In genomic region chr5:29790281-29790680, GRCh38 we compare ENCODE assay signal across 3 cellular contexts.
"Had no signal": no experiment of that assay in that cellular context is flagged by ENCODE, and none has a peak within 500 bp of the region (broad histone marks: within the 10 kb centered on the region; RNA-seq: fewer than 3 reads in every experiment).

No MANE protein-coding gene starts in this region.

- DNase-seq: GDM1, GF-D8 had no signal

- ATAC-seq: GM12878 had no signal
